ENCODE assay signal across 17 cellular contexts in genomic region chr3:112685956-112686355, GRCh38.
"Had no signal": no experiment of that assay in that cellular context is flagged by ENCODE, and none has a peak within 500 bp of the region (broad histone marks: within the 10 kb centered on the region; RNA-seq: fewer than 3 reads in every experiment).

No MANE protein-coding gene starts in this region.

- DNase-seq: activated CD4-positive, alpha-beta T cell treated with anti-CD3 and anti-CD28 coated beads for 1 hour; activated T-cell treated with anti-CD3 and anti-CD28 coated beads, Interleukin-2, amount 50 U/mL, for 1 hour; adrenal gland; effector memory CD4-positive, alpha-beta T cell; heart left ventricle; islet precursor cell; left cardiac atrium; mesendoderm; mucosa of descending colon; naive B cell; stimulated activated CD4-positive, alpha-beta T cell treated with anti-CD3 and anti-CD28 coated beads, Interleukin-1b, Interleukin-23, amount 100 ng/mL, for 48 hours; stimulated activated naive CD8-positive, alpha-beta T cell treated with anti-CD3 and anti-CD28 coated beads, Interleukin-15, amount 100 ng/mL, for 72 hours; T-helper 9 cell; tibial artery had no signal

- H3K27ac ChIP-seq: adrenal gland, ascending aorta, heart left ventricle, tibial artery had no signal

- ATAC-seq: activated naive CD4-positive, alpha-beta T cell treated with anti-CD3 and anti-CD28 coated beads, Interleukin-2, amount 50 U/mL, for 72 hours; heart left ventricle; left cardiac atrium; mucosa of descending colon; stimulated activated naive CD8-positive, alpha-beta T cell treated with anti-CD3 and anti-CD28 coated beads, Interleukin-15, amount 100 ng/mL, for 72 hours had no signal

- H3K27me3 ChIP-seq: adrenal gland, ascending aorta, heart left ventricle, tibial artery had no signal

- FAIRE-seq: colon had no signal

- H3K4me1 ChIP-seq: adrenal gland, ascending aorta, heart left ventricle had no signal

- H3K9me3 ChIP-seq: adrenal gland, ascending aorta, heart left ventricle, mucosa of descending colon, tibial artery had no signal

- H3K36me3 ChIP-seq: adrenal gland, ascending aorta, heart left ventricle, tibial artery had no signal

- H3K4me3 ChIP-seq: adrenal gland, ascending aorta, heart left ventricle, mucosa of descending colon, tibial artery had no signal
